Comparison of ENCODE assay signal across 8 cellular contexts in genomic region chr7:818031-818699, GRCh38. TPM values are rescaled to one million over a fixed set of nuclear protein-coding genes. Genes with fewer than 3 reads are reported as not detected.
DNase-seq lines count a peak whose midpoint lies in the region; ATAC-seq lines count a peak whose summit lies in the region.

No MANE protein-coding gene starts in this region.

- peaks cover 40 to 49% (median 47%) of the 10 kb centered on the region in 3 donors for H3K4me1 Mint-ChIP-seq in IgD-negative memory B cell
- peaks cover 30% of the 10 kb centered on the region for H3K4me1 Mint-ChIP-seq in activated naive CD8-positive, alpha-beta T cell treated with anti-CD3 and anti-CD28 coated beads, Interleukin-2, amount 10 ng/mL, durations not matched to agents 7 days and 5 days

- H3K27ac Mint-ChIP-seq in IgD-negative memory B cell = peak overlapping the region; percentile 46 to 96 (median 91)
- no peak overlapping the region for H3K27ac Mint-ChIP-seq in activated naive CD8-positive, alpha-beta T cell treated with anti-CD3 and anti-CD28 coated beads, Interleukin-2, amount 10 ng/mL, durations not matched to agents 7 days and 5 days

- ATAC-seq in activated naive CD8-positive, alpha-beta T cell treated with anti-CD3 and anti-CD28 coated beads, Interleukin-2, amount 10 ng/mL, durations not matched to agents 7 days and 5 days (ENCODE audit: low read depth) = no peak
- no peak for ATAC-seq in HG02623 (IDR thresholded peaks at IDR 0.05; ENCODE audit: unreplicated experiment)
- ATAC-seq in GM19324 (IDR thresholded peaks at IDR 0.05; ENCODE audit: low FRiP score, unreplicated experiment) = no peak

- POLR2A ChIA-PET in activated naive CD8-positive, alpha-beta T cell treated with anti-CD3 and anti-CD28 coated beads, Interleukin-2, amount 10 ng/mL, durations not matched to agents 7 days and 5 days (lab: Charles Lee) = interaction anchor here (0.6 to 3.3 kb wide), 4 partner anchors 14 to 268 kb away, joined by 3 to 20 read pairs (median 10); partner anchors contain the start of genes GET4 and SUN1

- DNase-seq in EH (ENCODE audit: low read depth) = peak; percentile 73
- no peak for DNase-seq in activated naive CD8-positive, alpha-beta T cell treated with anti-CD3 and anti-CD28 coated beads, Interleukin-2, amount 10 ng/mL, durations not matched to agents 7 days and 5 days
- peak; percentile 26 for DNase-seq in left kidney (ENCODE audit: low read depth, low spot score)
- no peak for DNase-seq in inferior parietal cortex (ENCODE audit: extremely low spot score)
- DNase-seq in NCI-H1436 (lab: John Stamatoyannopoulos, UW) = no peak

- peak overlapping the region; percentile 92 to 100 (median 94) for H3K4me3 Mint-ChIP-seq in IgD-negative memory B cell
- peak overlapping the region; percentile 87 for H3K4me3 Mint-ChIP-seq in activated naive CD8-positive, alpha-beta T cell treated with anti-CD3 and anti-CD28 coated beads, Interleukin-2, amount 10 ng/mL, durations not matched to agents 7 days and 5 days

- H3K36me3 Mint-ChIP-seq in IgD-negative memory B cell = peaks cover 4% of the 10 kb centered on the region
- H3K36me3 Mint-ChIP-seq in activated naive CD8-positive, alpha-beta T cell treated with anti-CD3 and anti-CD28 coated beads, Interleukin-2, amount 10 ng/mL, durations not matched to agents 7 days and 5 days = peaks cover 5% of the 10 kb centered on the region

- H3K9me3 Mint-ChIP-seq in IgD-negative memory B cell = no peaks in the 10 kb centered on the region
- H3K9me3 Mint-ChIP-seq in activated naive CD8-positive, alpha-beta T cell treated with anti-CD3 and anti-CD28 coated beads, Interleukin-2, amount 10 ng/mL, durations not matched to agents 7 days and 5 days = no peaks in the 10 kb centered on the region

- H3K27me3 Mint-ChIP-seq in IgD-negative memory B cell = no peaks in the 10 kb centered on the region
- H3K27me3 Mint-ChIP-seq in activated naive CD8-positive, alpha-beta T cell treated with anti-CD3 and anti-CD28 coated beads, Interleukin-2, amount 10 ng/mL, durations not matched to agents 7 days and 5 days = peaks cover 16% of the 10 kb centered on the region

RNA-seq across cellular contexts. Expression of gene SUN1, which starts 14.1 kb away (rescaled TPM):
- 31.0 TPM for polyA plus RNA-seq in IgD-negative memory B cell
- total RNA-seq in activated naive CD8-positive, alpha-beta T cell treated with anti-CD3 and anti-CD28 coated beads, Interleukin-2, amount 10 ng/mL, durations not matched to agents 7 days and 5 days = 10 to 100 TPM; 86.3 to 86.7 TPM

RNA-seq across cellular contexts. Expression of gene GET4, which starts 58.2 kb away (rescaled TPM):
- 31.2 TPM for polyA plus RNA-seq in IgD-negative memory B cell
- total RNA-seq in activated naive CD8-positive, alpha-beta T cell treated with anti-CD3 and anti-CD28 coated beads, Interleukin-2, amount 10 ng/mL, durations not matched to agents 7 days and 5 days = 10 to 100 TPM; 44.1 to 44.7 TPM

Comparison
In these comparisons a context has a peak if more than half of its experiments do, and no peak if none do; other contexts are left out.
1. DNase-seq: peak in EH (single experiment) and left kidney (single experiment); none in activated naive CD8-positive, alpha-beta T cell treated with anti-CD3 and anti-CD28 coated beads, Interleukin-2, amount 10 ng/mL, durations not matched to agents 7 days and 5 days (single experiment), inferior parietal cortex (single experiment) and NCI-H1436 (single experiment).